1 cellular context compared by ENCODE assay signal in the genomic region with DNA sequence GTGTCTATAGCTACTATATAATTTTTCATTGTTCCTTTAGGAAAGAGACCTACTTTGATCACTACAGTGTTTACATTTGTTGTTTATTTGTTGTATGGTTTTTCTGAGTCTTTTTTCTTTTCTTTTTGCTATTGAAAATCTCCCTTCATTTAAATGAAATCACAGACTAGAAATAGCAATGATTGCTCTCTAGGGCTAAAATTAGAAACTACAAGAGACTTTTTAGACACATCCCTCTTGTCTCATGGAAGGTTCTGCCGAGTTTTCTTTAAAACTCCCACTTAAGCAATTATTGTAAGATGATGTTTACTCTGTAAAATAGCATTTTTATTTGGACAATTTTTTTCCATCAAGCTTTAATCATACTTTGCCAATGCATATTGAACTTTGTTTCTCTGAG.
TF ChIP-seq lines count a peak whose summit lies in the region.

No MANE protein-coding gene starts in this region.

TF ChIP-seq in HCT116, 20 proteins besides CTCF, POLR2A, EP300 and RAD21 (continued from another document):
- TF ChIP-seq, protein P1, sequence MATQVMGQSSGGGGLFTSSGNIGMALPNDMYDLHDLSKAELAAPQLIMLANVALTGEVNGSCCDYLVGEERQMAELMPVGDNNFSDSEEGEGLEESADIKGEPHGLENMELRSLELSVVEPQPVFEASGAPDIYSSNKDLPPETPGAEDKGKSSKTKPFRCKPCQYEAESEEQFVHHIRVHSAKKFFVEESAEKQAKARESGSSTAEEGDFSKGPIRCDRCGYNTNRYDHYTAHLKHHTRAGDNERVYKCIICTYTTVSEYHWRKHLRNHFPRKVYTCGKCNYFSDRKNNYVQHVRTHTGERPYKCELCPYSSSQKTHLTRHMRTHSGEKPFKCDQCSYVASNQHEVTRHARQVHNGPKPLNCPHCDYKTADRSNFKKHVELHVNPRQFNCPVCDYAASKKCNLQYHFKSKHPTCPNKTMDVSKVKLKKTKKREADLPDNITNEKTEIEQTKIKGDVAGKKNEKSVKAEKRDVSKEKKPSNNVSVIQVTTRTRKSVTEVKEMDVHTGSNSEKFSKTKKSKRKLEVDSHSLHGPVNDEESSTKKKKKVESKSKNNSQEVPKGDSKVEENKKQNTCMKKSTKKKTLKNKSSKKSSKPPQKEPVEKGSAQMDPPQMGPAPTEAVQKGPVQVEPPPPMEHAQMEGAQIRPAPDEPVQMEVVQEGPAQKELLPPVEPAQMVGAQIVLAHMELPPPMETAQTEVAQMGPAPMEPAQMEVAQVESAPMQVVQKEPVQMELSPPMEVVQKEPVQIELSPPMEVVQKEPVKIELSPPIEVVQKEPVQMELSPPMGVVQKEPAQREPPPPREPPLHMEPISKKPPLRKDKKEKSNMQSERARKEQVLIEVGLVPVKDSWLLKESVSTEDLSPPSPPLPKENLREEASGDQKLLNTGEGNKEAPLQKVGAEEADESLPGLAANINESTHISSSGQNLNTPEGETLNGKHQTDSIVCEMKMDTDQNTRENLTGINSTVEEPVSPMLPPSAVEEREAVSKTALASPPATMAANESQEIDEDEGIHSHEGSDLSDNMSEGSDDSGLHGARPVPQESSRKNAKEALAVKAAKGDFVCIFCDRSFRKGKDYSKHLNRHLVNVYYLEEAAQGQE (IDR thresholded peaks at IDR 0.05; ENCODE audit: low read depth), result no peak
- TF ChIP-seq CEBPB (IDR thresholded peaks at IDR 0.05; ENCODE audit: low read depth) (no peak), JUND (IDR thresholded peaks at IDR 0.05) (no peak), ZNF274 (IDR thresholded peaks at IDR 0.05; ENCODE audit: low read depth, low read length) (no peak)
